27 cellular contexts compared by ENCODE assay signal in genomic region chr9:7671847-7672246, GRCh38.
"Had no signal": no experiment of that assay in that cellular context is flagged by ENCODE, and none has a peak within 500 bp of the region (broad histone marks: within the 10 kb centered on the region; RNA-seq: fewer than 3 reads in every experiment).

No MANE protein-coding gene starts in this region.

- H3K4me3 ChIP-seq: dorsolateral prefrontal cortex, esophagus muscularis mucosa, gastroesophageal sphincter, heart left ventricle, hepatocyte, lower lobe of right lung, right lobe of liver, suprapubic skin, transverse colon, upper lobe of right lung, uterus had no signal

- H3K9me3 ChIP-seq: gastroesophageal sphincter, heart left ventricle, lower lobe of right lung, neutrophil, right lobe of liver, suprapubic skin, transverse colon, upper lobe of right lung, uterus had no signal

- H3K27ac ChIP-seq: dorsolateral prefrontal cortex, epithelial cell of prostate, esophagus muscularis mucosa, foreskin keratinocyte, gastroesophageal sphincter, heart left ventricle, hepatocyte, lower lobe of right lung, neutrophil, parathyroid adenoma, right lobe of liver, suprapubic skin, transverse colon, upper lobe of right lung, uterus had no signal

- H3K9me3 Mint-ChIP-seq: natural killer cell; stimulated activated naive B cell treated with anti-CD40 and anti-IgM and Interleukin-4, amounts not matched to agents 10 μg/mL and 1 μg/mL and 100 μg/mL, for 72 hours; stimulated activated naive CD8-positive, alpha-beta T cell treated with anti-CD3 and anti-CD28 coated beads, Interleukin-15, Interleukin-2, amounts not matched to agents 100 ng/mL and 50 ng/mL, for 24 hours had no signal

- H3K36me3 Mint-ChIP-seq: immature natural killer cell; natural killer cell; stimulated activated naive B cell treated with anti-CD40 and anti-IgM and Interleukin-4, amounts not matched to agents 10 μg/mL and 1 μg/mL and 100 μg/mL, for 72 hours had no signal

- H3K27ac Mint-ChIP-seq: immature natural killer cell; natural killer cell; progenitor cell of endocrine pancreas; stimulated activated naive B cell treated with anti-CD40 and anti-IgM and Interleukin-4, amounts not matched to agents 10 μg/mL and 1 μg/mL and 100 μg/mL, for 72 hours; stimulated activated naive CD8-positive, alpha-beta T cell treated with anti-CD3 and anti-CD28 coated beads, Interleukin-15, Interleukin-2, amounts not matched to agents 100 ng/mL and 50 ng/mL, for 24 hours had no signal

- ATAC-seq: foreskin keratinocyte; gastroesophageal sphincter; heart left ventricle; left ventricle myocardium superior; lower lobe of right lung; natural killer cell; right lobe of liver; stimulated activated naive B cell treated with anti-CD40 and anti-IgM and Interleukin-4, amounts not matched to agents 10 μg/mL and 1 μg/mL and 100 μg/mL, for 72 hours; upper lobe of right lung had no signal

- H3K4me1 Mint-ChIP-seq: natural killer cell; stimulated activated naive B cell treated with anti-CD40 and anti-IgM and Interleukin-4, amounts not matched to agents 10 μg/mL and 1 μg/mL and 100 μg/mL, for 72 hours had no signal

- H3K27me3 ChIP-seq: esophagus muscularis mucosa, foreskin keratinocyte, gastroesophageal sphincter, heart left ventricle, hepatocyte, neutrophil, right lobe of liver, suprapubic skin, transverse colon, upper lobe of right lung, uterus had no signal

- H3K4me1 ChIP-seq: esophagus muscularis mucosa, foreskin keratinocyte, gastroesophageal sphincter, heart left ventricle, lower lobe of right lung, parathyroid adenoma, right lobe of liver, suprapubic skin, upper lobe of right lung, uterus had no signal

- H3K36me3 ChIP-seq: esophagus muscularis mucosa, gastroesophageal sphincter, heart left ventricle, lower lobe of right lung, neutrophil, right lobe of liver, suprapubic skin, transverse colon, upper lobe of right lung, uterus had no signal

- DNase-seq: dorsolateral prefrontal cortex; effector CD4-positive, alpha-beta T cell; heart left ventricle; immature natural killer cell; islet precursor cell; left ventricle myocardium superior; lower lobe of right lung; natural killer cell; right lobe of liver; small intestine; stimulated activated CD4-positive, alpha-beta T cell treated with anti-CD3 and anti-CD28 coated beads, Interleukin-15, amount 100 ng/mL, for 24 hours; stimulated activated CD4-positive, alpha-beta T cell treated with anti-CD3 and anti-CD28 coated beads, Interleukin-2, amount 100 ng/mL, for 48 hours; stimulated activated naive B cell treated with anti-CD40 and anti-IgM and Interleukin-4, amounts not matched to agents 10 μg/mL and 1 μg/mL and 100 μg/mL, for 72 hours; transverse colon; upper lobe of right lung; uterus had no signal

- H3K27me3 Mint-ChIP-seq: stimulated activated naive CD8-positive, alpha-beta T cell treated with anti-CD3 and anti-CD28 coated beads, Interleukin-15, Interleukin-2, amounts not matched to agents 100 ng/mL and 50 ng/mL, for 24 hours had no signal

- H3K4me3 Mint-ChIP-seq: immature natural killer cell; natural killer cell; neural crest cell; stimulated activated naive B cell treated with anti-CD40 and anti-IgM and Interleukin-4, amounts not matched to agents 10 μg/mL and 1 μg/mL and 100 μg/mL, for 72 hours; stimulated activated naive CD8-positive, alpha-beta T cell treated with anti-CD3 and anti-CD28 coated beads, Interleukin-15, Interleukin-2, amounts not matched to agents 100 ng/mL and 50 ng/mL, for 24 hours had no signal
